12 cellular contexts compared by ENCODE assay signal in genomic region chr7:143290293-143290692, GRCh38. TPM values are rescaled to one million over a fixed set of nuclear protein-coding genes. Genes with fewer than 3 reads are reported as not detected.
A peak's percentile ranks its signal among the peaks of the same experiment; 100 is the strongest.
DNase-seq lines count a peak whose midpoint lies in the region; ATAC-seq, FAIRE-seq and TF ChIP-seq lines count a peak whose summit lies in the region.
"Had no signal": no experiment of that assay in that cellular context is flagged by ENCODE, and none has a peak within 500 bp of the region (broad histone marks: within the 10 kb centered on the region; RNA-seq: fewer than 3 reads in every experiment).

No MANE protein-coding gene starts in this region.

- H3K9me3 ChIP-seq in CD4-positive, alpha-beta memory T cell (ENCODE audit: control insufficient read depth in 1 of 2, low read length in 2 of 2), result no peaks in the 10 kb centered on the region
- H3K9me3 ChIP-seq in HUES48 (ENCODE audit: control insufficient read depth, insufficient read depth, low read length), result peaks cover 6% of the 10 kb centered on the region
- H3K9me3 ChIP-seq in K562 (replicated peaks; ENCODE audit: control insufficient read depth, insufficient read depth, low read depth, low read length), result peaks cover 7% of the 10 kb centered on the region
- H3K9me3 ChIP-seq: esophagus muscularis mucosa, uterus had no signal

- H3K9me3 Mint-ChIP-seq in CD4-positive, alpha-beta memory T cell, result peaks cover 0 to 2% (median 0%) of the 10 kb centered on the region in 8 donors
- peaks cover 10% of the 10 kb centered on the region for H3K9me3 Mint-ChIP-seq in neural crest cell

- peak overlapping the region; percentile 52 to 99 (median 96) for H3K4me3 Mint-ChIP-seq in CD4-positive, alpha-beta memory T cell
- peak overlapping the region; percentile 98 for H3K4me3 Mint-ChIP-seq in neural crest cell

- H3K4me1 ChIP-seq in CD4-positive, alpha-beta memory T cell (ENCODE audit: insufficient read depth, low read length), result peaks cover 36% of the 10 kb centered on the region
- H3K4me1 ChIP-seq in HUES48 (ENCODE audit: control insufficient read depth, insufficient read depth, low read length) (peaks cover 10% of the 10 kb centered on the region), K562 (replicated peaks in 1 of 2; ENCODE audit: control insufficient read depth in 2 of 2, insufficient read depth in 2 of 2, low read length in 2 of 2) (peaks cover 20 to 23% of the 10 kb centered on the region in 2 experiments; a peak in 4 of 5 replicates)

- peaks cover 44% of the 10 kb centered on the region for H3K79me2 ChIP-seq in K562 (ENCODE audit: control insufficient read depth, insufficient read depth, low read length)
- H3K79me2 ChIP-seq: parathyroid adenoma had no signal

- FAIRE-seq in K562 (lab: Jason Lieb, UNC), result no peak

- intact Hi-C loops in CD4-positive, alpha-beta memory T cell (cut with micrococcal nuclease), result no loop called here
- intact Hi-C loops in K562 (cut with micrococcal nuclease), result no loop called here

- no peak for TF ChIP-seq POLR2A in K562 (conservative IDR thresholded peaks at IDR 0.05)

- CTCF ChIA-PET in CD4-positive, alpha-beta memory T cell (lab: Charles Lee; ENCODE audit: partially characterized antibody), result interaction anchor here (0.7 to 13.9 kb wide), 7 partner anchors 10 to 90 kb away, joined by 3 to 513 read pairs (median 4); partner anchors contain the start of gene GSTK1
- CTCF ChIA-PET in K562 (lab: Yijun Ruan, JAX; ENCODE audit: low intra/inter-chr PET ratio), result no interaction called here

- no peak overlapping the region for H3K9ac ChIP-seq in HUES48 (ENCODE audit: low read depth, low read length)
- H3K9ac ChIP-seq in K562 (ENCODE audit: insufficient read depth in 1 of 2, low read depth in 2 of 2, low read length in 2 of 2), result peak overlapping the region; percentile 9 to 45; a peak in 2 of 4 replicates
- H3K9ac ChIP-seq: parathyroid adenoma had no signal

- H3K27ac ChIP-seq in CD4-positive, alpha-beta memory T cell (ENCODE audit: low read depth, low read length), result peak overlapping the region; percentile 10
- H3K27ac ChIP-seq in HUES48 (ENCODE audit: low read depth, low read length) (no peak overlapping the region), K562 (ENCODE audit: extremely low read depth, low read depth, low read length) (no peak overlapping the region; the same call in 2 of the 3 replicates)
- H3K27ac ChIP-seq: parathyroid adenoma, uterus had no signal

- no peaks in the 10 kb centered on the region for H3K27me3 Mint-ChIP-seq in CD4-positive, alpha-beta memory T cell
- H3K27me3 Mint-ChIP-seq in neural crest cell (ENCODE audit: low read depth), result no peaks in the 10 kb centered on the region

- TF ChIP-seq CTCF in K562 (IDR thresholded peaks at IDR 0.05 in 2 of 3, conservative IDR thresholded peaks at IDR 0.05 in 1 of 3; ENCODE audit: insufficient read depth in 2 of 3, low read depth in 1 of 3, low read length in 3 of 3) (no peak), neural crest cell (conservative IDR thresholded peaks at IDR 0.05) (no peak)

- H3K36me3 ChIP-seq in CD4-positive, alpha-beta memory T cell (ENCODE audit: insufficient read depth, low read length), result peaks cover 36% of the 10 kb centered on the region
- peaks cover 49% of the 10 kb centered on the region for H3K36me3 ChIP-seq in HUES48 (ENCODE audit: control insufficient read depth, insufficient read depth, low read length)
- peaks cover 58% of the 10 kb centered on the region for H3K36me3 ChIP-seq in K562 (ENCODE audit: control insufficient read depth, insufficient read depth, low read length)
- H3K36me3 ChIP-seq: uterus had no signal

- POLR2A ChIA-PET in CD4-positive, alpha-beta memory T cell (lab: Charles Lee; ENCODE audit: partially characterized antibody), result interaction anchor here (0.7 to 4.1 kb wide), 8 partner anchors 9 to 94 kb away, joined by 3 to 23 read pairs (median 5); partner anchors contain the start of gene GSTK1
- POLR2A ChIA-PET in K562 (lab: Yijun Ruan, JAX), result interaction anchor here (0.9 to 1.8 kb wide), 5 partner anchors 11 to 28 kb away, joined by 3 to 6 read pairs (median 5); partner anchors contain the start of gene GSTK1

- peaks cover 4% of the 10 kb centered on the region for H3K9me1 ChIP-seq in K562 (ENCODE audit: control insufficient read depth, insufficient read depth, low read length)

- H4K20me1 ChIP-seq in K562 (replicated peaks; ENCODE audit: control insufficient read depth, insufficient read depth, low read length), result no peaks in the 10 kb centered on the region; the same call in 1 of the 2 replicates

- WGBS in K562 (ENCODE audit: insufficient coverage, low coverage, missing lambda C conversion rate), result 68% methylated on average over 4 of the region's 4 CpGs

- ATAC-seq in K562, result no peak

- no peak for TF ChIP-seq RAD21 in K562 (CRISPR knock-in tag; conservative IDR thresholded peaks at IDR 0.05 in 1 of 2, IDR thresholded peaks at IDR 0.05 in 1 of 2)

- H3K4me1 Mint-ChIP-seq in CD4-positive, alpha-beta memory T cell, result peaks cover 36 to 77% (median 57%) of the 10 kb centered on the region in 4 donors
- peaks cover 53% of the 10 kb centered on the region for H3K4me1 Mint-ChIP-seq in neural crest cell

- no TSS peak for BruUV-seq in K562 (replicated peaks; lab: Mats Ljungman, UMichigan)

- peak in 1 of 5 donors; percentile 59 for DNase-seq in CD4-positive, alpha-beta memory T cell
- DNase-seq in K562 (ENCODE audit: extremely low read depth in 1 of 4, low spot score in 3 of 4) (no peak), neural crest cell (ENCODE audit: low read depth, low spot score) (no peak), occipital lobe (lab: John Stamatoyannopoulos, UW) (no peak), dedifferentiated amniotic fluid mesenchymal stem cell (ENCODE audit: extremely low spot score) (no peak), COR-L47 (lab: John Stamatoyannopoulos, UW) (no peak)
- DNase-seq: HCEC 1CT, NCI-H1436, uterus had no signal

- H3K27ac Mint-ChIP-seq in CD4-positive, alpha-beta memory T cell, result peak overlapping the region; percentile 46 to 83 (median 68)
- H3K27ac Mint-ChIP-seq in neural crest cell (ENCODE audit: unreplicated experiment), result no peak overlapping the region

- TF ChIP-seq EP300 in K562 (IDR thresholded peaks at IDR 0.05; ENCODE audit: low read length), result no peak

- no peak overlapping the region for H2AFZ ChIP-seq in K562 (ENCODE audit: low read depth, low read length)
- H2AFZ ChIP-seq: parathyroid adenoma had no signal

- H3K4me2 ChIP-seq in K562 (ENCODE audit: insufficient read depth, low read length), result peak overlapping the region; percentile 47

- H3K4me3 ChIP-seq in CD4-positive, alpha-beta memory T cell (ENCODE audit: low read length in 2 of 2), result no peak overlapping the region
- H3K4me3 ChIP-seq in HUES48 (ENCODE audit: low read depth, low read length), result peak overlapping the region; percentile 13; the same call in 1 of the 2 replicates
- H3K4me3 ChIP-seq in K562, result peak overlapping the region; percentile 0; the same call in 1 of the 2 replicates

- H3K27me3 ChIP-seq in CD4-positive, alpha-beta memory T cell (ENCODE audit: insufficient read depth, low read length), result no peaks in the 10 kb centered on the region
- H3K27me3 ChIP-seq in HUES48 (ENCODE audit: control insufficient read depth, insufficient read depth, low read length) (peaks cover 25% of the 10 kb centered on the region), K562 (ENCODE audit: control insufficient read depth in 2 of 2, insufficient read depth in 2 of 2, low read length in 2 of 2) (no peaks in the 10 kb centered on the region)
- H3K27me3 ChIP-seq: esophagus muscularis mucosa, uterus had no signal

- H3K36me3 Mint-ChIP-seq in CD4-positive, alpha-beta memory T cell, result peaks cover 32 to 59% of the 10 kb centered on the region in 2 donors
- H3K36me3 Mint-ChIP-seq in neural crest cell (ENCODE audit: low read depth), result peaks cover 22% of the 10 kb centered on the region

- in situ Hi-C loops in K562 (cut with MboI), result no loop called here

RNA-seq across cellular contexts. Expression of gene CASP2, which starts 2.1 kb away (rescaled TPM):
- 10 to 100 TPM; 94.3 to 96.1 TPM for total RNA-seq in CD4-positive, alpha-beta memory T cell
- 10 to 100 TPM in 1 of 2 donors, 1 to 10 TPM in 1; 5.3 to 29.2 TPM for polyA plus RNA-seq in CD4-positive, alpha-beta memory T cell
- total RNA-seq in K562 (2011; cell fraction: chromatin; rRNA removed; ENCODE audit: low replicate concordance), result 125 and 133 TPM in 2 replicates
- total RNA-seq in K562 (2011; cell fraction: nucleolus; rRNA removed), result 50.5 and 53.8 TPM in 2 replicates
- 91.9 and 132 TPM in 2 replicates for total RNA-seq in K562 (2011; cell fraction: nucleoplasm; rRNA removed)
- total RNA-seq in K562 (2014; rRNA removed) (21.7 and 29.5 TPM in 2 replicates), K562 (2014; rRNA removed; fragmentation: Illumina TruSeq; extraction: Trizol) (22.7 and 23.0 TPM in 2 replicates), K562 (2015; rRNA removed; fragmentation: Illumina TruSeq; extraction: Trizol) (24.1 and 25.8 TPM in 2 replicates), K562 (2021) (64.8 and 64.9 TPM in 2 replicates), neural crest cell (72.8 and 76.2 TPM in 2 replicates), occipital lobe (20.7 TPM)
- polyA plus RNA-seq in K562 (2011; rRNA removed) (29.9 and 43.5 TPM in 2 replicates), K562 (2014; fragmentation: Illumina TruSeq; extraction: Trizol) (36.7 and 44.5 TPM in 2 replicates), K562 (2014; fragmentation: Nextera tagmentation; extraction: Ambion mirVana) (10 to 100 TPM; 20.6 to 22.3 TPM), K562 (2014; rRNA removed) (18.8 and 22.2 TPM in 2 replicates)
- polyA plus RNA-seq in K562 (2011; cell fraction: cytosol; rRNA removed), result 26.0 and 41.6 TPM in 2 replicates
- polyA plus RNA-seq in K562 (2011; cell fraction: nucleus; rRNA removed), result 72.1 and 80.4 TPM in 2 replicates
- 20.6 and 22.6 TPM in 2 replicates for polyA plus RNA-seq in K562 (2012)
- polyA minus RNA-seq in K562 (2011; rRNA and poly(A)+ RNA removed), result 99.3 and 105 TPM in 2 replicates
- polyA minus RNA-seq in K562 (2011; cell fraction: cytosol; rRNA and poly(A)+ RNA removed), result 63.1 and 80.5 TPM in 2 replicates
- polyA minus RNA-seq in K562 (2011; cell fraction: nucleus; rRNA and poly(A)+ RNA removed), result 38.5 and 59.5 TPM in 2 replicates

RNA-seq across cellular contexts. Expression of gene TMEM139, which starts 5.5 kb away (rescaled TPM):
- 1 to 10 TPM in 1 of 2 experiments, under 1 TPM in 1; 0.61 to 1.8 TPM for total RNA-seq in CD4-positive, alpha-beta memory T cell
- 1 to 10 TPM; 1.0 to 2.1 TPM for polyA plus RNA-seq in CD4-positive, alpha-beta memory T cell
- total RNA-seq in K562 (2011; cell fraction: chromatin; rRNA removed; ENCODE audit: low replicate concordance), result 0.39 and 0.83 TPM in 2 replicates
- total RNA-seq in K562 (2011; cell fraction: nucleolus; rRNA removed), result 0.33 and 1.1 TPM in 2 replicates
- total RNA-seq in K562 (2011; cell fraction: nucleoplasm; rRNA removed), result 0.99 and 1.8 TPM in 2 replicates
- total RNA-seq in K562 (2014; rRNA removed), result 0.27 and 0.78 TPM in 2 replicates
- 0.87 and 1.1 TPM in 2 replicates for total RNA-seq in K562 (2014; rRNA removed; fragmentation: Illumina TruSeq; extraction: Trizol)
- total RNA-seq in K562 (2015; rRNA removed; fragmentation: Illumina TruSeq; extraction: Trizol), result 0.29 and 0.75 TPM in 2 replicates
- total RNA-seq in K562 (2021), result 0.81 and 1.5 TPM in 2 replicates
- polyA plus RNA-seq in K562 (2011; rRNA removed), result 0.20 and 0.31 TPM in 2 replicates
- 0.09 and 0.16 TPM in 2 replicates for polyA plus RNA-seq in K562 (2011; cell fraction: cytosol; rRNA removed)
- polyA plus RNA-seq in K562 (2011; cell fraction: nucleus; rRNA removed), result 0.48 and 0.53 TPM in 2 replicates
- polyA plus RNA-seq in K562 (2012), result 0.91 and 1.2 TPM in 2 replicates
- polyA plus RNA-seq in K562 (2014; fragmentation: Illumina TruSeq; extraction: Trizol), result 1.2 and 1.8 TPM in 2 replicates
- polyA plus RNA-seq in K562 (2014; fragmentation: Nextera tagmentation; extraction: Ambion mirVana), result 1 to 10 TPM in 1 of 2 experiments, under 1 TPM in 1; 0.79 to 1.1 TPM
- 0.44 and 2.0 TPM in 2 replicates for polyA plus RNA-seq in K562 (2014; rRNA removed)
- 0.11 and 0.15 TPM in 2 replicates for polyA minus RNA-seq in K562 (2011; rRNA and poly(A)+ RNA removed)
- polyA minus RNA-seq in K562 (2011; cell fraction: cytosol; rRNA and poly(A)+ RNA removed), result not detected in 2 replicates
- polyA minus RNA-seq in K562 (2011; cell fraction: nucleus; rRNA and poly(A)+ RNA removed), result 0.13 and 0.56 TPM in 2 replicates
- 0.61 and 0.91 TPM in 2 replicates for total RNA-seq in neural crest cell
- total RNA-seq in occipital lobe, result 0.31 TPM

RNA-seq across cellular contexts. Expression of gene CLCN1, which starts 25.6 kb away (rescaled TPM):
- total RNA-seq in CD4-positive, alpha-beta memory T cell, result not detected
- under 1 TPM in 1 of 2 donors, not detected in 1; 0.06 TPM for polyA plus RNA-seq in CD4-positive, alpha-beta memory T cell
- not detected in 2 replicates for total RNA-seq in K562 (2011; cell fraction: chromatin; rRNA removed; ENCODE audit: low replicate concordance)
- total RNA-seq in K562 (2011; cell fraction: nucleolus; rRNA removed), result not detected in 2 replicates
- total RNA-seq in K562 (2011; cell fraction: nucleoplasm; rRNA removed), result not detected in 2 replicates
- total RNA-seq in K562 (2014; rRNA removed), result not detected in 2 replicates
- total RNA-seq in K562 (2014; rRNA removed; fragmentation: Illumina TruSeq; extraction: Trizol), result 0.11 TPM in 1 of 2 replicates, not detected in the other
- 0.04 TPM in 1 of 2 replicates, not detected in the other for total RNA-seq in K562 (2015; rRNA removed; fragmentation: Illumina TruSeq; extraction: Trizol)
- not detected in 2 replicates for total RNA-seq in K562 (2021)
- polyA plus RNA-seq in K562 (2011; rRNA removed), result 0.04 TPM in 1 of 2 replicates, not detected in the other
- polyA plus RNA-seq in K562 (2011; cell fraction: cytosol; rRNA removed), result 0.24 TPM in 1 of 2 replicates, not detected in the other
- not detected in 2 replicates for polyA plus RNA-seq in K562 (2011; cell fraction: nucleus; rRNA removed)
- polyA plus RNA-seq in K562 (2012), result 0.04 and 0.32 TPM in 2 replicates
- not detected in 2 replicates for polyA plus RNA-seq in K562 (2014; fragmentation: Illumina TruSeq; extraction: Trizol)
- under 1 TPM in 1 of 2 experiments, not detected in 1; 0.07 TPM for polyA plus RNA-seq in K562 (2014; fragmentation: Nextera tagmentation; extraction: Ambion mirVana)
- polyA plus RNA-seq in K562 (2014; rRNA removed), result 0.01 and 0.09 TPM in 2 replicates
- not detected in 2 replicates for polyA minus RNA-seq in K562 (2011; rRNA and poly(A)+ RNA removed)
- polyA minus RNA-seq in K562 (2011; cell fraction: cytosol; rRNA and poly(A)+ RNA removed), result not detected in 2 replicates
- polyA minus RNA-seq in K562 (2011; cell fraction: nucleus; rRNA and poly(A)+ RNA removed), result 0.13 TPM in 1 of 2 replicates, not detected in the other
- 0.09 TPM in 1 of 2 replicates, not detected in the other for total RNA-seq in neural crest cell
- under 0.01 TPM for total RNA-seq in occipital lobe
- total RNA-seq: esophagus muscularis mucosa had no signal

RNA-seq across cellular contexts. Expression of gene GSTK1, which starts 27.1 kb away (rescaled TPM):
- 100 to 1,000 TPM; 469 to 482 TPM for total RNA-seq in CD4-positive, alpha-beta memory T cell
- polyA plus RNA-seq in CD4-positive, alpha-beta memory T cell, result 100 to 1,000 TPM; 692 to 748 TPM
- 133 and 253 TPM in 2 replicates for total RNA-seq in K562 (2011; cell fraction: chromatin; rRNA removed; ENCODE audit: low replicate concordance)
- 236 and 238 TPM in 2 replicates for total RNA-seq in K562 (2011; cell fraction: nucleolus; rRNA removed)
- 199 TPM in 2 replicates for total RNA-seq in K562 (2011; cell fraction: nucleoplasm; rRNA removed)
- total RNA-seq in K562 (2014; rRNA removed), result 233 TPM in 2 replicates
- 126 and 155 TPM in 2 replicates for total RNA-seq in K562 (2014; rRNA removed; fragmentation: Illumina TruSeq; extraction: Trizol)
- 178 and 183 TPM in 2 replicates for total RNA-seq in K562 (2015; rRNA removed; fragmentation: Illumina TruSeq; extraction: Trizol)
- 169 and 186 TPM in 2 replicates for total RNA-seq in K562 (2021)
- 189 and 198 TPM in 2 replicates for polyA plus RNA-seq in K562 (2011; rRNA removed)
- polyA plus RNA-seq in K562 (2011; cell fraction: cytosol; rRNA removed), result 214 and 232 TPM in 2 replicates
- polyA plus RNA-seq in K562 (2011; cell fraction: nucleus; rRNA removed), result 383 and 452 TPM in 2 replicates
- polyA plus RNA-seq in K562 (2012), result 231 and 267 TPM in 2 replicates
- 265 and 322 TPM in 2 replicates for polyA plus RNA-seq in K562 (2014; fragmentation: Illumina TruSeq; extraction: Trizol)
- 100 to 1,000 TPM; 392 to 441 TPM for polyA plus RNA-seq in K562 (2014; fragmentation: Nextera tagmentation; extraction: Ambion mirVana)
- 381 and 422 TPM in 2 replicates for polyA plus RNA-seq in K562 (2014; rRNA removed)
- 86.7 and 96.7 TPM in 2 replicates for polyA minus RNA-seq in K562 (2011; rRNA and poly(A)+ RNA removed)
- 67.2 and 68.9 TPM in 2 replicates for polyA minus RNA-seq in K562 (2011; cell fraction: cytosol; rRNA and poly(A)+ RNA removed)
- polyA minus RNA-seq in K562 (2011; cell fraction: nucleus; rRNA and poly(A)+ RNA removed), result 53.6 and 82.6 TPM in 2 replicates
- 51.0 and 54.1 TPM in 2 replicates for total RNA-seq in neural crest cell
- total RNA-seq in occipital lobe, result 36.0 TPM

Comparison
In these comparisons a context has a peak if more than half of its experiments do, and no peak if none do; other contexts are left out.
1. H3K4me3 ChIP-seq: peak in HUES48 (single experiment) and K562 (single experiment); none in CD4-positive, alpha-beta memory T cell (0 of 2).